ENCODE assay signal across 21 cellular contexts in the genomic region with DNA sequence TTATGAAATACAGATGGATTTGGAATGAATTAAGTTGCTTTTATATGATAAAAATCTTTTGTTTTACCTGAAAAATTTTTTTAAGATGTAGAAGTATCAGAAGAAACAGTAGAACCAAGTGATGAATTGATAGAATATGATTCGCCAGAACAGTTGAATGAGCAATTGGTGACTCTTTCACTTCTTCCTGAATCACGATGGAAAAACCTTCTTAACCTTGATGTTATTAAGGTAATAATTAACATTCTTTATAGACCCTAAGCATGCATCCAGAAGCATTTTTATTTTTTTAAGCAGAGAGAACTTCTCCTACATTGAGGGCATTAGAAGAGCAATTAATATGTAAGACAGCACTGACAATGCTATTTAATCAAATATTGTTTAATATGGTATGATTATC. TPM values are rescaled to one million over a fixed set of nuclear protein-coding genes. Genes with fewer than 3 reads are reported as not detected.
DNase-seq lines count a peak whose midpoint lies in the region; ATAC-seq and TF ChIP-seq lines count a peak whose summit lies in the region.
"Had no signal": no experiment of that assay in that cellular context is flagged by ENCODE, and none has a peak within 500 bp of the region (broad histone marks: within the 10 kb centered on the region; RNA-seq: fewer than 3 reads in every experiment).

No MANE protein-coding gene starts in this region.

- peaks cover 45% of the 10 kb centered on the region for H3K4me1 Mint-ChIP-seq in activated naive CD8-positive, alpha-beta T cell treated with anti-CD3 and anti-CD28 coated beads, Interleukin-2, amount 50 U/mL, for 24 hours
- H3K4me1 Mint-ChIP-seq in activated naive CD8-positive, alpha-beta T cell treated with anti-CD3 and anti-CD28 coated beads for 36 hours = peaks cover 32% of the 10 kb centered on the region
- H3K4me1 Mint-ChIP-seq in T-helper 17 cell = peaks cover 12% of the 10 kb centered on the region
- no peaks in the 10 kb centered on the region for H3K4me1 Mint-ChIP-seq in chondrocyte (ENCODE audit: low read depth)

- H3K9me3 Mint-ChIP-seq in activated naive CD8-positive, alpha-beta T cell treated with anti-CD3 and anti-CD28 coated beads, Interleukin-2, amount 50 U/mL, for 24 hours = no peaks in the 10 kb centered on the region
- no peaks in the 10 kb centered on the region for H3K9me3 Mint-ChIP-seq in activated naive CD8-positive, alpha-beta T cell treated with anti-CD3 and anti-CD28 coated beads for 36 hours
- no peaks in the 10 kb centered on the region for H3K9me3 Mint-ChIP-seq in chondrocyte (ENCODE audit: low read depth)
- H3K9me3 Mint-ChIP-seq: CD4-positive, CD25-positive, alpha-beta regulatory T cell had no signal

- no peak for DNase-seq in activated naive CD8-positive, alpha-beta T cell treated with anti-CD3 and anti-CD28 coated beads, Interleukin-2, amount 50 U/mL, for 24 hours
- DNase-seq in activated naive CD8-positive, alpha-beta T cell treated with anti-CD3 and anti-CD28 coated beads for 36 hours = no peak
- DNase-seq in T-helper 17 cell (no peak), kidney tubule cell (ENCODE audit: low spot score) (peak; percentile 75), NCI-H526 (lab: John Stamatoyannopoulos, UW) (no peak), chondrocyte (ENCODE audit: low spot score) (no peak)
- DNase-seq in stimulated activated CD8-positive, alpha-beta memory T cell treated with anti-CD3 and anti-CD28 coated beads, Interleukin-4, amount 100 ng/mL, for 48 hours = no peak
- DNase-seq: CD4-positive, CD25-positive, alpha-beta regulatory T cell; HCEC 1CT; KBM-7; MG63; NCI-H1105 treated with DMSO at 0.1 percent for 48 hours; NCI-H146; NCI-H1930; NCI-H2107; NCI-H524; NCI-H774; SJCRH30 had no signal

- peaks cover 57% of the 10 kb centered on the region for H3K36me3 Mint-ChIP-seq in activated naive CD8-positive, alpha-beta T cell treated with anti-CD3 and anti-CD28 coated beads, Interleukin-2, amount 50 U/mL, for 24 hours (ENCODE audit: low read depth)
- H3K36me3 Mint-ChIP-seq in activated naive CD8-positive, alpha-beta T cell treated with anti-CD3 and anti-CD28 coated beads for 36 hours = peaks cover 30% of the 10 kb centered on the region
- peaks cover 11% of the 10 kb centered on the region for H3K36me3 Mint-ChIP-seq in T-helper 17 cell (ENCODE audit: low read depth)
- H3K36me3 Mint-ChIP-seq in chondrocyte (ENCODE audit: low read depth) = peaks cover 29% of the 10 kb centered on the region

- TF ChIP-seq CTCF in chondrocyte (IDR thresholded peaks at IDR 0.05) = no peak

- H3K4me3 Mint-ChIP-seq in activated naive CD8-positive, alpha-beta T cell treated with anti-CD3 and anti-CD28 coated beads, Interleukin-2, amount 50 U/mL, for 24 hours = no peak overlapping the region
- no peak overlapping the region for H3K4me3 Mint-ChIP-seq in activated naive CD8-positive, alpha-beta T cell treated with anti-CD3 and anti-CD28 coated beads for 36 hours
- H3K4me3 Mint-ChIP-seq in T-helper 17 cell (no peak overlapping the region), chondrocyte (ENCODE audit: unreplicated experiment) (no peak overlapping the region)
- H3K4me3 Mint-ChIP-seq: CD4-positive, CD25-positive, alpha-beta regulatory T cell had no signal

- no peaks in the 10 kb centered on the region for H3K27me3 Mint-ChIP-seq in activated naive CD8-positive, alpha-beta T cell treated with anti-CD3 and anti-CD28 coated beads, Interleukin-2, amount 50 U/mL, for 24 hours
- no peaks in the 10 kb centered on the region for H3K27me3 Mint-ChIP-seq in activated naive CD8-positive, alpha-beta T cell treated with anti-CD3 and anti-CD28 coated beads for 36 hours
- H3K27me3 Mint-ChIP-seq in T-helper 17 cell = no peaks in the 10 kb centered on the region
- no peaks in the 10 kb centered on the region for H3K27me3 Mint-ChIP-seq in chondrocyte (ENCODE audit: low read depth)
- H3K27me3 Mint-ChIP-seq: CD4-positive, CD25-positive, alpha-beta regulatory T cell had no signal

- H3K27ac Mint-ChIP-seq in activated naive CD8-positive, alpha-beta T cell treated with anti-CD3 and anti-CD28 coated beads, Interleukin-2, amount 50 U/mL, for 24 hours = peak overlapping the region; percentile 62
- no peak overlapping the region for H3K27ac Mint-ChIP-seq in activated naive CD8-positive, alpha-beta T cell treated with anti-CD3 and anti-CD28 coated beads for 36 hours
- peak overlapping the region; percentile 47 for H3K27ac Mint-ChIP-seq in T-helper 17 cell
- H3K27ac Mint-ChIP-seq in chondrocyte (ENCODE audit: unreplicated experiment) = no peak overlapping the region
- H3K27ac Mint-ChIP-seq: CD4-positive, CD25-positive, alpha-beta regulatory T cell had no signal

- no peak for ATAC-seq in activated naive CD8-positive, alpha-beta T cell treated with anti-CD3 and anti-CD28 coated beads, Interleukin-2, amount 50 U/mL, for 24 hours
- ATAC-seq in T-helper 17 cell = no peak
- ATAC-seq: Right ventricle myocardium inferior had no signal

- no peaks in the 10 kb centered on the region for H3K9me3 ChIP-seq in T-helper 17 cell (ENCODE audit: control insufficient read depth, low read length, poor library complexity, severe bottlenecking)
- H3K9me3 ChIP-seq: BLaER1, MG63, SJCRH30 had no signal

RNA-seq across cellular contexts. Expression of a gene that starts 28.8 kb away (rescaled TPM):
- total RNA-seq in activated naive CD8-positive, alpha-beta T cell treated with anti-CD3 and anti-CD28 coated beads for 36 hours = 10 to 100 TPM; 79.7 to 80.7 TPM
- 10 to 100 TPM; 22.7 to 27.9 TPM for total RNA-seq in T-helper 17 cell
- total RNA-seq in chondrocyte = 17.6 to 25.4 TPM (median 18.7 TPM) in 3 replicates

RNA-seq across cellular contexts. Expression of a gene that starts 49.4 kb away (rescaled TPM):
- total RNA-seq in activated naive CD8-positive, alpha-beta T cell treated with anti-CD3 and anti-CD28 coated beads for 36 hours = 1 to 10 TPM in 1 of 2 experiments, under 1 TPM in 1; 0.99 to 1.1 TPM
- total RNA-seq in T-helper 17 cell = not detected
- 0.20 TPM in 1 of 3 replicates, not detected in the others for total RNA-seq in chondrocyte
- total RNA-seq: A172; CD4-positive, CD25-positive, alpha-beta regulatory T cell had no signal

Comparison
In these comparisons a context has a peak if more than half of its experiments do, and no peak if none do; other contexts are left out.
1. H3K27ac Mint-ChIP-seq: peak in activated naive CD8-positive, alpha-beta T cell treated with anti-CD3 and anti-CD28 coated beads, Interleukin-2, amount 50 U/mL, for 24 hours (single experiment) and T-helper 17 cell (single experiment); none in activated naive CD8-positive, alpha-beta T cell treated with anti-CD3 and anti-CD28 coated beads for 36 hours (single experiment) and chondrocyte (single experiment).